In the genomic region with DNA sequence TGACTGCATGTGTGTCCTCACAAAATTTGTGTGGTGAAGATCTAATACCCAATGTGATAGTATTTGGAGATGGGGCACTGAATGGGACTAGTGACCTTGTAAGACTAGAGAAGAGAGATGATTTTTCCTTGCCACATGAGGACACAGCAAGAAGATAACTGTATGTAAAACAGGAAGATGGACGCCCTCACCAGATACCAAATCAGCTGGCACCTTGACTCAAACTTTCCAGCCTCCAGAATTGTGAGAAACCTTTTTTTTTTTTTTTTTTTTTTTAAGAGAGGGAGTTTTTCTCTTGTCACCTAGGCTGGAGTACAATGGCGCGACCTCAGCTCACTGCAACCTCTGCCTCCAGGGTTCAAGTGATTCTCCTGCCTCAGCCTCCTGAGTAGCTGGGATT, we compare ENCODE assay signal across 26 cellular contexts.
DNase-seq lines count a peak whose midpoint lies in the region; ATAC-seq and TF ChIP-seq lines count a peak whose summit lies in the region.
"Had no signal": no experiment of that assay in that cellular context is flagged by ENCODE, and none has a peak within 500 bp of the region (broad histone marks: within the 10 kb centered on the region; RNA-seq: fewer than 3 reads in every experiment).

No MANE protein-coding gene starts in this region.

- peaks cover 60% of the 10 kb centered on the region for H3K36me3 Mint-ChIP-seq in nephron progenitor cell (ENCODE audit: low read depth)
- peaks cover 12% of the 10 kb centered on the region for H3K36me3 Mint-ChIP-seq in stimulated activated memory B cell treated with anti-CD40 and anti-IgM and Interleukin-4, amounts not matched to agents 10 μg/mL and 1 μg/mL and 100 μg/mL, for 72 hours

- H3K27ac Mint-ChIP-seq in nephron progenitor cell, result peak overlapping the region; percentile 7
- no peak overlapping the region for H3K27ac Mint-ChIP-seq in stimulated activated memory B cell treated with anti-CD40 and anti-IgM and Interleukin-4, amounts not matched to agents 10 μg/mL and 1 μg/mL and 100 μg/mL, for 72 hours
- H3K27ac Mint-ChIP-seq: B cell; CD8-positive, alpha-beta T cell; HFFc6 had no signal

- H3K27me3 Mint-ChIP-seq in nephron progenitor cell (ENCODE audit: low read depth, poor library complexity), result no peaks in the 10 kb centered on the region
- no peaks in the 10 kb centered on the region for H3K27me3 Mint-ChIP-seq in stimulated activated memory B cell treated with anti-CD40 and anti-IgM and Interleukin-4, amounts not matched to agents 10 μg/mL and 1 μg/mL and 100 μg/mL, for 72 hours
- H3K27me3 Mint-ChIP-seq: B cell had no signal

- TF ChIP-seq CTCF in nephron progenitor cell (IDR thresholded peaks at IDR 0.05), result no peak

- peaks cover 16% of the 10 kb centered on the region for H3K9me3 Mint-ChIP-seq in nephron progenitor cell
- peaks cover 2% of the 10 kb centered on the region for H3K9me3 Mint-ChIP-seq in stimulated activated memory B cell treated with anti-CD40 and anti-IgM and Interleukin-4, amounts not matched to agents 10 μg/mL and 1 μg/mL and 100 μg/mL, for 72 hours
- H3K9me3 Mint-ChIP-seq: CD8-positive, alpha-beta T cell; HFFc6 had no signal

- H3K4me3 Mint-ChIP-seq in nephron progenitor cell, result no peak overlapping the region
- no peak overlapping the region for H3K4me3 Mint-ChIP-seq in stimulated activated memory B cell treated with anti-CD40 and anti-IgM and Interleukin-4, amounts not matched to agents 10 μg/mL and 1 μg/mL and 100 μg/mL, for 72 hours
- H3K4me3 Mint-ChIP-seq: B cell; CD8-positive, alpha-beta T cell; HFFc6 had no signal

- H3K4me1 Mint-ChIP-seq in nephron progenitor cell, result peaks cover 22% of the 10 kb centered on the region
- peaks cover 16% of the 10 kb centered on the region for H3K4me1 Mint-ChIP-seq in stimulated activated memory B cell treated with anti-CD40 and anti-IgM and Interleukin-4, amounts not matched to agents 10 μg/mL and 1 μg/mL and 100 μg/mL, for 72 hours

- peak; percentile 4 for DNase-seq in activated naive CD4-positive, alpha-beta T cell treated with Interleukin-2 at 50 U/mL for 16 hours
- DNase-seq in activated naive CD4-positive, alpha-beta T cell (lab: John Stamatoyannopoulos, UW), result no peak
- DNase-seq in stimulated activated naive CD4-positive, alpha-beta T cell treated with Interleukin-2 at 50 U/mL for 16 hours (lab: John Stamatoyannopoulos, UW), result peak; percentile 1
- no peak for DNase-seq in stimulated activated naive CD4-positive, alpha-beta T cell (lab: John Stamatoyannopoulos, UW)
- no peak for DNase-seq in nephron progenitor cell
- no peak for DNase-seq in DMS153 treated with DMSO at 0.1 percent for 48 hours (lab: John Stamatoyannopoulos, UW; ENCODE audit: unreplicated experiment)
- DNase-seq: Caco-2; CD8-positive, alpha-beta T cell; DMS79; EL; GDM1; GOT3; HFFc6; Karpas-422; NCI-H1092; NCI-H1417 treated with DMSO at 0.1 percent for 48 hours; NCI-H1694 treated with DMSO at 0.1 percent for 48 hours; NCI-H2081; NCI-H2227 treated with DMSO at 0.1 percent for 48 hours; NCI-H526 treated with DMSO at 0.1 percent for 48 hours; PC-9 had no signal

- no peak for ATAC-seq in stimulated activated memory B cell treated with anti-CD40 and anti-IgM and Interleukin-4, amounts not matched to agents 10 μg/mL and 1 μg/mL and 100 μg/mL, for 72 hours
- ATAC-seq: CD8-positive, alpha-beta T cell; GM12878; HepG2; Right ventricle myocardium inferior had no signal

Comparison
In these comparisons a context has a peak if more than half of its experiments do, and no peak if none do; other contexts are left out.
1. DNase-seq: peak in activated naive CD4-positive, alpha-beta T cell treated with Interleukin-2 at 50 U/mL for 16 hours (single experiment) and stimulated activated naive CD4-positive, alpha-beta T cell treated with Interleukin-2 at 50 U/mL for 16 hours (single experiment); none in activated naive CD4-positive, alpha-beta T cell (0 of 4), stimulated activated naive CD4-positive, alpha-beta T cell (0 of 6), nephron progenitor cell (single experiment) and DMS153 treated with DMSO at 0.1 percent for 48 hours (single experiment).